ENCODE assay signal across 22 cellular contexts in the genomic region with DNA sequence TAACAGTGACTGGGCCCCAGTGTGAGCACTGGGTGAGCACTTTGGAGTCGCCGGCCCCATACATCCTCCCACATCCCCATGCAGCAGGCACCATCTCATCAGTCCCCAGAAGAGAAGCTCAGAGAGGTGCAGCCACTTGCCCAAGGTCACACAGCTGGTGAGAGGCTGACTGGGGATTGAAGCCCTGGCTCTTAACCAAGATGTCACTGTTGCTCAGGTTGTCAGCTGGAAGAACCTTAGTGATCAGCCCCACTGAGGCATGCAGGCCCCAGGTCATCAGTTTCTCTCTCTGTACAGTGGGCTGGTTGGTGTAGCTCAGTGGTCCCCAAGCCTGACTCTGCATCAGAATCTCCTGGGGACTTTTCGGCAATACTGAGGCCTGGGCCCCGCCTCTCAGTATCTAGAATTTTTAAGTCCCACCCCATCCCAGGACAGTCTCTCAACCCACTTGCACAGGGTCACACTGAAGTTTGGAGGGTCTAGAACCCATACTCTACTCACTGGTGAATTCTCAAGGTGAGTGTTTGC.
"Had no signal": no experiment of that assay in that cellular context is flagged by ENCODE, and none has a peak within 500 bp of the region (broad histone marks: within the 10 kb centered on the region; RNA-seq: fewer than 3 reads in every experiment).

No MANE protein-coding gene starts in this region.

- H3K27me3 ChIP-seq: adrenal gland, Peyer's patch had no signal

- H3K9me3 Mint-ChIP-seq: activated naive CD8-positive, alpha-beta T cell treated with anti-CD3 and anti-CD28 coated beads, Interleukin-2, amount 10 ng/mL, durations not matched to agents 7 days and 5 days; WTC11 had no signal

- H3K36me3 ChIP-seq: adrenal gland, Peyer's patch had no signal

- H3K4me3 ChIP-seq: adrenal gland, Peyer's patch had no signal

- H3K4me1 ChIP-seq: adrenal gland, Peyer's patch had no signal

- H3K4me3 Mint-ChIP-seq: activated CD8-positive, alpha-beta T cell treated with anti-CD3 and anti-CD28 coated beads, Interleukin-2, amount 10 ng/mL, durations not matched to agents 7 days and 5 days; activated naive CD8-positive, alpha-beta T cell treated with anti-CD3 and anti-CD28 coated beads, Interleukin-2, amount 10 ng/mL, durations not matched to agents 7 days and 5 days; T-helper 17 cell; WTC11 had no signal

- H3K27ac ChIP-seq: adrenal gland, Peyer's patch had no signal

- H3K36me3 Mint-ChIP-seq: activated naive CD8-positive, alpha-beta T cell treated with anti-CD3 and anti-CD28 coated beads, Interleukin-2, amount 10 ng/mL, durations not matched to agents 7 days and 5 days; WTC11 had no signal

- DNase-seq: activated CD4-positive, alpha-beta T cell treated with anti-CD3 and anti-CD28 coated beads for 48 hours; activated CD4-positive, alpha-beta T cell treated with anti-CD3 and anti-CD28 coated beads, Interleukin-2, amount 50 U/mL, for 4 hours; activated CD4-positive, CD25-positive, alpha-beta regulatory T cell treated with anti-CD3 and anti-CD28 coated beads, Interleukin-2, amount 50 U/mL, for 72 hours; activated CD8-positive, alpha-beta T cell treated with anti-CD3 and anti-CD28 coated beads, Interleukin-2, amount 10 ng/mL, durations not matched to agents 7 days and 5 days; activated naive CD4-positive, alpha-beta T cell treated with anti-CD3 and anti-CD28 coated beads, Interleukin-2, amount 50 U/mL, for 16 hours; activated naive CD8-positive, alpha-beta T cell treated with anti-CD3 and anti-CD28 coated beads, Interleukin-2, amount 10 ng/mL, durations not matched to agents 7 days and 5 days; caudate nucleus; Karpas-422; MM.1S; NCI-H1105 treated with DMSO at 0.1 percent for 48 hours; NCI-H1436 treated with DMSO at 0.1 percent for 48 hours; NCI-H187; NCI-H2081; NCI-H510A treated with DMSO at 0.1 percent for 48 hours; NCI-H69; NK-92 treated with Interleukin-12 subunit alpha and Interleukin-12 subunit beta, amount 100 ng/mL, for 24 hours; Peyer's patch; SHP77; T-helper 17 cell; T-helper 9 cell had no signal

- H3K9me3 ChIP-seq: adrenal gland, Peyer's patch had no signal

- ATAC-seq: activated CD8-positive, alpha-beta T cell treated with anti-CD3 and anti-CD28 coated beads, Interleukin-2, amount 10 ng/mL, durations not matched to agents 7 days and 5 days; T-helper 17 cell had no signal

- H3K4me1 Mint-ChIP-seq: activated naive CD8-positive, alpha-beta T cell treated with anti-CD3 and anti-CD28 coated beads, Interleukin-2, amount 10 ng/mL, durations not matched to agents 7 days and 5 days; T-helper 17 cell had no signal

- H3K27ac Mint-ChIP-seq: activated CD8-positive, alpha-beta T cell treated with anti-CD3 and anti-CD28 coated beads, Interleukin-2, amount 10 ng/mL, durations not matched to agents 7 days and 5 days; activated naive CD8-positive, alpha-beta T cell treated with anti-CD3 and anti-CD28 coated beads, Interleukin-2, amount 10 ng/mL, durations not matched to agents 7 days and 5 days; T-helper 17 cell; WTC11 had no signal

- H3K27me3 Mint-ChIP-seq: activated naive CD8-positive, alpha-beta T cell treated with anti-CD3 and anti-CD28 coated beads, Interleukin-2, amount 10 ng/mL, durations not matched to agents 7 days and 5 days had no signal
